In genomic region chr2:39494784-39495251, GRCh38 we compare ENCODE assay signal across 1 cellular context.
TF ChIP-seq lines count a peak whose summit lies in the region.

No MANE protein-coding gene starts in this region.

TF ChIP-seq in GM23338, 12 proteins besides CTCF, POLR2A, EP300 and RAD21 (continued from another document):
- TF ChIP-seq ZNF462 (CRISPR knock-in tag; IDR thresholded peaks at IDR 0.05), result peak; percentile 16; the same call in 1 of the 2 replicates
